In genomic region chr1:1862905-1863547, GRCh38 we compare ENCODE assay signal across 13 cellular contexts. TPM values are rescaled to one million over a fixed set of nuclear protein-coding genes. Genes with fewer than 3 reads are reported as not detected.
DNase-seq lines count a peak whose midpoint lies in the region; ATAC-seq and TF ChIP-seq lines count a peak whose summit lies in the region.
"Had no signal": no experiment of that assay in that cellular context is flagged by ENCODE, and none has a peak within 500 bp of the region (broad histone marks: within the 10 kb centered on the region; RNA-seq: fewer than 3 reads in every experiment).

No MANE protein-coding gene starts in this region.

- no peak for TF ChIP-seq POLR2A in IMR-90 (IDR thresholded peaks at IDR 0.05; ENCODE audit: low read depth, low read length)

- no peak overlapping the region for H2BK120ac ChIP-seq in IMR-90 (ENCODE audit: low read depth, low read length)
- H2BK120ac ChIP-seq in trophoblast cell (ENCODE audit: insufficient read depth, low read length, poor library complexity), result no peak overlapping the region

- H3K4me2 ChIP-seq in IMR-90 (ENCODE audit: low read depth, low read length), result peak overlapping the region; percentile 24; the same call in 1 of the 2 replicates
- no peak overlapping the region for H3K4me2 ChIP-seq in trophoblast cell (ENCODE audit: low read length)

- H4K12ac ChIP-seq in trophoblast cell (ENCODE audit: low read depth, low read length), result no peak overlapping the region

- BruUV-seq in Caco-2 (replicated peaks; lab: Mats Ljungman, UMichigan) (no TSS peak), IMR-90 (replicated peaks; lab: Mats Ljungman, UMichigan) (no TSS peak)

- H4K20me1 ChIP-seq in IMR-90 (ENCODE audit: insufficient read depth, low read length), result peaks cover 99% of the 10 kb centered on the region

- H3K18ac ChIP-seq in IMR-90 (ENCODE audit: low read depth, low read length), result no peak overlapping the region
- H3K18ac ChIP-seq in trophoblast cell (ENCODE audit: low read length), result no peak overlapping the region

- peak; percentile 21 for ATAC-seq in IMR-90 (ENCODE audit: low read depth)
- no peak for ATAC-seq in GM18868 (IDR thresholded peaks at IDR 0.05; ENCODE audit: unreplicated experiment)
- ATAC-seq in SK-N-SH treated with all-trans-retinoic acid at 6 μM for 48 hours, result no peak
- ATAC-seq: mucosa of descending colon had no signal

- CTCF ChIA-PET in Caco-2 (lab: Charles Lee) (no interaction called here), IMR-90 (lab: Yijun Ruan, JAX) (no interaction called here)

- no peak overlapping the region for H3K4me3 Mint-ChIP-seq in Caco-2 (ENCODE audit: unreplicated experiment)
- no peak overlapping the region for H3K4me3 Mint-ChIP-seq in dendritic cell treated with granulocyte-macrophage colony-stimulating factor and Interleukin-4, amounts not matched to agents 40 ng/mL and 50 ng/mL, for 4 days

- H4K8ac ChIP-seq in IMR-90 (ENCODE audit: low read depth in 2 of 2, low read length in 2 of 2), result no peak overlapping the region
- no peak overlapping the region for H4K8ac ChIP-seq in trophoblast cell (ENCODE audit: low read depth, low read length)

- H4K5ac ChIP-seq in IMR-90 (ENCODE audit: low read depth, low read length), result no peak overlapping the region

- H2BK5ac ChIP-seq in IMR-90 (ENCODE audit: low read depth, low read length, poor library complexity, severe bottlenecking) (no peak overlapping the region), trophoblast cell (ENCODE audit: low read depth, low read length, poor library complexity) (no peak overlapping the region)

- H3K4me3 ChIP-seq in Caco-2 (ENCODE audit: low read depth, low read length) (no peak overlapping the region), IMR-90 (ENCODE audit: insufficient read depth, low read depth, low read length) (no peak overlapping the region), trophoblast cell (ENCODE audit: low read depth, low read length) (peak overlapping the region; percentile 48)
- H3K4me3 ChIP-seq: mucosa of descending colon had no signal

- no peak overlapping the region for H2BK15ac ChIP-seq in IMR-90 (ENCODE audit: low read depth, low read length)

- POLR2A ChIA-PET in Caco-2 (lab: Charles Lee) (no interaction called here), IMR-90 (lab: Charles Lee; ENCODE audit: unreplicated experiment) (no interaction called here)

- peaks cover 0 to 61% of the 10 kb centered on the region in 2 experiments; a peak in 2 of 4 replicates for H3K79me1 ChIP-seq in IMR-90 (ENCODE audit: low read depth in 1 of 2, low read length in 2 of 2)
- H3K79me1 ChIP-seq in trophoblast cell (ENCODE audit: low read length), result no peaks in the 10 kb centered on the region

- H3K9me3 ChIP-seq in Caco-2, result no peaks in the 10 kb centered on the region
- no peaks in the 10 kb centered on the region for H3K9me3 ChIP-seq in IMR-90 (ENCODE audit: control insufficient read depth, insufficient read depth, low read length)
- peaks cover 5% of the 10 kb centered on the region for H3K9me3 ChIP-seq in trophoblast cell (ENCODE audit: insufficient read depth, low read depth, low read length)
- H3K9me3 ChIP-seq: mucosa of descending colon had no signal

- no peak overlapping the region for H2BK12ac ChIP-seq in trophoblast cell (ENCODE audit: low read length)

- H3K27ac ChIP-seq in IMR-90 (ENCODE audit: insufficient read depth, low read length) (no peak overlapping the region), trophoblast cell (ENCODE audit: low read depth, low read length) (no peak overlapping the region)

- H3K79me2 ChIP-seq in trophoblast cell (ENCODE audit: control insufficient read depth, insufficient read depth, low read length, poor library complexity), result peaks cover 35% of the 10 kb centered on the region

- H3K9ac ChIP-seq in IMR-90 (ENCODE audit: low read depth, low read length) (no peak overlapping the region), trophoblast cell (ENCODE audit: low read length) (peak overlapping the region; percentile 27)

- DNase-seq in Caco-2 (no peak), IMR-90 (peak; percentile 20), trophoblast cell (peak in 1 of 2 donors; percentile 35)
- no peak for DNase-seq in stimulated activated CD4-positive, alpha-beta T cell treated with anti-CD3 and anti-CD28 coated beads, Interleukin-4, amount 100 ng/mL, for 4 hours
- DNase-seq: activated CD4-positive, alpha-beta T cell treated with anti-CD3 and anti-CD28 coated beads, Interleukin-2, amount 50 U/mL, for 4 hours; amniotic stem cell; MM.1S; mucosa of descending colon; NCI-H524 had no signal

- H3K27me3 ChIP-seq in Caco-2 (replicated peaks; ENCODE audit: control insufficient read depth, insufficient read depth, low read length) (no peaks in the 10 kb centered on the region), IMR-90 (ENCODE audit: control insufficient read depth, insufficient read depth, low read length) (no peaks in the 10 kb centered on the region), trophoblast cell (ENCODE audit: insufficient read depth, low read length) (no peaks in the 10 kb centered on the region)

- 0 out of 2 replicates have a peak overlapping the region, but pooled peaks have one; percentile 3 for H3K23ac ChIP-seq in IMR-90 (ENCODE audit: low read depth, low read length)
- peak overlapping the region; percentile 61 for H3K23ac ChIP-seq in trophoblast cell (ENCODE audit: low read length)

- H3K27ac Mint-ChIP-seq in Caco-2 (ENCODE audit: unreplicated experiment), result peak overlapping the region; percentile 69
- H3K27ac Mint-ChIP-seq in dendritic cell treated with granulocyte-macrophage colony-stimulating factor and Interleukin-4, amounts not matched to agents 40 ng/mL and 50 ng/mL, for 4 days, result peak overlapping the region; percentile 48

- no peak overlapping the region for H3K14ac ChIP-seq in IMR-90 (replicated peaks; ENCODE audit: low read depth, low read length)
- no peak overlapping the region for H3K14ac ChIP-seq in trophoblast cell (ENCODE audit: low read length)

- TF ChIP-seq CTCF in Caco-2 (IDR thresholded peaks at IDR 0.05; ENCODE audit: insufficient read depth in 1 of 2, low read depth in 1 of 2, low read length in 1 of 2, severe bottlenecking in 1 of 2, unreplicated experiment in 1 of 2), result no peak
- no peak for TF ChIP-seq CTCF in IMR-90 (conservative IDR thresholded peaks at IDR 0.05; ENCODE audit: low read depth, low read length)

- peaks cover 31% of the 10 kb centered on the region for H3K4me1 ChIP-seq in Caco-2
- peaks cover 24% of the 10 kb centered on the region for H3K4me1 ChIP-seq in IMR-90 (ENCODE audit: control insufficient read depth, insufficient read depth, low read length)
- H3K4me1 ChIP-seq in trophoblast cell (ENCODE audit: control insufficient read depth in 1 of 2, insufficient read depth in 2 of 2, low read length in 2 of 2), result peaks cover 7 to 15% of the 10 kb centered on the region in 2 experiments

- H3K36me3 ChIP-seq in Caco-2 (ENCODE audit: control insufficient read depth, insufficient read depth, low read length) (no peaks in the 10 kb centered on the region), IMR-90 (ENCODE audit: control insufficient read depth, insufficient read depth, low read length) (no peaks in the 10 kb centered on the region; the same call in 1 of the 2 replicates), trophoblast cell (ENCODE audit: control insufficient read depth in 1 of 2, insufficient read depth in 2 of 2, low read length in 2 of 2) (peaks cover 3 to 6% of the 10 kb centered on the region in 2 experiments)

- H3K9me3 Mint-ChIP-seq in Caco-2 (ENCODE audit: unreplicated experiment), result no peaks in the 10 kb centered on the region
- no peaks in the 10 kb centered on the region for H3K9me3 Mint-ChIP-seq in dendritic cell treated with granulocyte-macrophage colony-stimulating factor and Interleukin-4, amounts not matched to agents 40 ng/mL and 50 ng/mL, for 4 days

- H3K56ac ChIP-seq in IMR-90 (ENCODE audit: extremely low read depth, insufficient read depth, low read length), result no peak overlapping the region

- no peaks in the 10 kb centered on the region for H3K27me3 Mint-ChIP-seq in Caco-2 (ENCODE audit: insufficient read depth, unreplicated experiment)
- no peaks in the 10 kb centered on the region for H3K27me3 Mint-ChIP-seq in dendritic cell treated with granulocyte-macrophage colony-stimulating factor and Interleukin-4, amounts not matched to agents 40 ng/mL and 50 ng/mL, for 4 days

- in situ Hi-C loops in IMR-90 (cut with MboI; ENCODE audit: low sequenced_read_pairs), result no loop called here

- H4K91ac ChIP-seq in IMR-90 (ENCODE audit: insufficient read depth, low read depth, low read length) (no peak overlapping the region), trophoblast cell (ENCODE audit: low read depth, low read length) (no peak overlapping the region)

- no peak for TF ChIP-seq RAD21 in IMR-90 (IDR thresholded peaks at IDR 0.05; ENCODE audit: low read length)

- dilution Hi-C loops in IMR-90 (cut with HindIII; ENCODE audit: low sequenced_read_pairs, unreplicated experiment), result no loop called here

- WGBS in IMR-90 (ENCODE audit: extremely low coverage in 2 of 2, insufficient read length in 1 of 2), 2 experiments, result 20% methylated on average over 1 of the region's 6 CpGs; no CpG with 5 or more reads in 1 of the 2 experiments
- WGBS in trophoblast cell (ENCODE audit: extremely low coverage, insufficient coverage, insufficient read length), result no CpG with 5 or more reads among the region's 6 CpGs

- peaks cover 17% of the 10 kb centered on the region for H3K9me1 ChIP-seq in IMR-90 (ENCODE audit: insufficient read depth, low read length)

- H3K36me3 Mint-ChIP-seq in Caco-2 (ENCODE audit: insufficient read depth, unreplicated experiment), result peaks cover 43% of the 10 kb centered on the region
- H3K36me3 Mint-ChIP-seq in dendritic cell treated with granulocyte-macrophage colony-stimulating factor and Interleukin-4, amounts not matched to agents 40 ng/mL and 50 ng/mL, for 4 days (ENCODE audit: low read depth), result peaks cover 15% of the 10 kb centered on the region

- H2AFZ ChIP-seq in IMR-90 (replicated peaks; ENCODE audit: low read length, poor library complexity) (no peak overlapping the region), trophoblast cell (ENCODE audit: insufficient read depth, low read length, poor library complexity) (no peak overlapping the region)

- no peak overlapping the region for H2AK5ac ChIP-seq in IMR-90 (ENCODE audit: low read depth, low read length)
- H2AK5ac ChIP-seq in trophoblast cell (ENCODE audit: low read length), result no peak overlapping the region

- H3K4me1 Mint-ChIP-seq in Caco-2 (ENCODE audit: low read depth, unreplicated experiment), result peaks cover 12% of the 10 kb centered on the region
- H3K4me1 Mint-ChIP-seq in dendritic cell treated with granulocyte-macrophage colony-stimulating factor and Interleukin-4, amounts not matched to agents 40 ng/mL and 50 ng/mL, for 4 days (ENCODE audit: low read depth), result peaks cover 75% of the 10 kb centered on the region

- intact Hi-C loops in Caco-2 (cut with micrococcal nuclease; ENCODE audit: unreplicated experiment), result no loop called here
- intact Hi-C loops in IMR-90 (cut with micrococcal nuclease), result no loop called here
- intact Hi-C loops in dendritic cell treated with granulocyte-macrophage colony-stimulating factor and Interleukin-4, amounts not matched to agents 40 ng/mL and 50 ng/mL, for 4 days (cut with micrococcal nuclease), result no loop called here

- H3K4ac ChIP-seq in IMR-90 (ENCODE audit: low read depth, low read length) (no peak overlapping the region), trophoblast cell (ENCODE audit: low read depth, low read length) (peak overlapping the region; percentile 73)

- no peak overlapping the region for H2AK9ac ChIP-seq in IMR-90 (replicated peaks; ENCODE audit: low read depth, low read length, poor library complexity)

- no peak overlapping the region for H2BK20ac ChIP-seq in IMR-90 (ENCODE audit: low read depth, low read length)

RNA-seq across cellular contexts. Expression of gene GNB1, which starts 27.9 kb away (rescaled TPM):
- 268 and 301 TPM in 2 replicates for total RNA-seq in Caco-2 (2022)
- 73.5 and 74.7 TPM in 2 replicates for total RNA-seq in IMR-90 (2012; rRNA removed)
- 366 and 371 TPM in 2 replicates for polyA plus RNA-seq in IMR-90 (2012; rRNA removed)
- polyA plus RNA-seq in IMR-90 (2012; cell fraction: cytosol; rRNA removed), result 219 and 373 TPM in 2 replicates
- 315 and 343 TPM in 2 replicates for polyA plus RNA-seq in IMR-90 (2012; cell fraction: nucleus; rRNA removed; ENCODE audit: low replicate concordance)
- 211 and 220 TPM in 2 replicates for polyA plus RNA-seq in trophoblast cell (2013)

RNA-seq across cellular contexts. Expression of gene CALML6, which starts 52.0 kb away (rescaled TPM):
- 1.2 and 1.4 TPM in 2 replicates for total RNA-seq in Caco-2 (2022)
- total RNA-seq in IMR-90 (2012; rRNA removed), result not detected in 2 replicates
- polyA plus RNA-seq in IMR-90 (2012; rRNA removed), result 0.52 and 0.91 TPM in 2 replicates
- polyA plus RNA-seq in IMR-90 (2012; cell fraction: cytosol; rRNA removed), result not detected in 2 replicates
- polyA plus RNA-seq in IMR-90 (2012; cell fraction: nucleus; rRNA removed; ENCODE audit: low replicate concordance), result 10.0 and 15.0 TPM in 2 replicates
- 0.19 and 0.25 TPM in 2 replicates for polyA plus RNA-seq in trophoblast cell (2013)

RNA-seq across cellular contexts. Expression of gene TMEM52, which starts 56.1 kb away (rescaled TPM):
- 5.8 and 6.4 TPM in 2 replicates for total RNA-seq in Caco-2 (2022)
- total RNA-seq in IMR-90 (2012; rRNA removed), result 0.28 and 0.54 TPM in 2 replicates
- polyA plus RNA-seq in IMR-90 (2012; rRNA removed), result 1.3 and 1.9 TPM in 2 replicates
- 1.8 and 2.1 TPM in 2 replicates for polyA plus RNA-seq in IMR-90 (2012; cell fraction: cytosol; rRNA removed)
- polyA plus RNA-seq in IMR-90 (2012; cell fraction: nucleus; rRNA removed; ENCODE audit: low replicate concordance), result 2.5 and 5.0 TPM in 2 replicates
- polyA plus RNA-seq in trophoblast cell (2013), result 3.7 and 4.1 TPM in 2 replicates
- total RNA-seq: SK-MEL-5 had no signal
